Comparison of ENCODE assay signal across 9 cellular contexts in genomic region chr9:4334439-4334838, GRCh38. TPM values are rescaled to one million over a fixed set of nuclear protein-coding genes. Genes with fewer than 3 reads are reported as not detected.
DNase-seq lines count a peak whose midpoint lies in the region; ATAC-seq, FAIRE-seq and TF ChIP-seq lines count a peak whose summit lies in the region.
"Had no signal": no experiment of that assay in that cellular context is flagged by ENCODE, and none has a peak within 500 bp of the region (broad histone marks: within the 10 kb centered on the region; RNA-seq: fewer than 3 reads in every experiment).

No MANE protein-coding gene starts in this region.

- 23 to 27% methylated on average over 3 of the region's 3 CpGs for WGBS in upper lobe of left lung, 2 donors

- peak in 1 of 4 donors; percentile 36 for TF ChIP-seq POLR2A in upper lobe of left lung (IDR thresholded peaks at IDR 0.05)

- H3K27me3 ChIP-seq in upper lobe of left lung = no peaks in the 10 kb centered on the region

- TF ChIP-seq CTCF in brain (conservative IDR thresholded peaks at IDR 0.05) = no peak
- no peak for TF ChIP-seq CTCF in upper lobe of left lung (IDR thresholded peaks at IDR 0.05)

- no peaks in the 10 kb centered on the region for H3K36me3 ChIP-seq in upper lobe of left lung

- no peak overlapping the region for H3K4me3 ChIP-seq in upper lobe of left lung

- no peaks in the 10 kb centered on the region for H3K9me3 ChIP-seq in upper lobe of left lung

- FAIRE-seq in GM19239 (lab: Jason Lieb, UNC) = no peak

- DNase-seq in NCI-H146 (lab: John Stamatoyannopoulos, UW) = peak; percentile 3
- DNase-seq in NCI-H146 treated with DMSO at 0.1 percent for 48 hours (lab: John Stamatoyannopoulos, UW; ENCODE audit: unreplicated experiment) = no peak
- peak; percentile 85 for DNase-seq in islet precursor cell
- DNase-seq in upper lobe of left lung = peak in 1 of 2 donors; percentile 79
- no peak for DNase-seq in GM19239 (ENCODE audit: insufficient read length, low spot score)
- DNase-seq in T-helper 2 cell treated with Interferon-gamma antibody and Interleukin-4, amounts not matched to agents 5 μg/mL and 100 μg/mL, for 36 hours (ENCODE audit: low spot score) = no peak
- DNase-seq: Kasumi-1 had no signal

- ATAC-seq in upper lobe of left lung (ENCODE audit: low FRiP score in 2 of 2) (peak; percentile 75 to 96), HG02981 (IDR thresholded peaks at IDR 0.05; ENCODE audit: unreplicated experiment) (no peak)

- no peaks in the 10 kb centered on the region for H3K27me3 Mint-ChIP-seq in brain
- peaks cover 8% of the 10 kb centered on the region for H3K27me3 Mint-ChIP-seq in T-helper 2 cell treated with Interferon-gamma antibody and Interleukin-4, amounts not matched to agents 5 μg/mL and 100 μg/mL, for 36 hours (ENCODE audit: low read depth)

- no peaks in the 10 kb centered on the region for H3K36me3 Mint-ChIP-seq in brain
- H3K36me3 Mint-ChIP-seq in T-helper 2 cell treated with Interferon-gamma antibody and Interleukin-4, amounts not matched to agents 5 μg/mL and 100 μg/mL, for 36 hours (ENCODE audit: low read depth) = no peaks in the 10 kb centered on the region

- peak overlapping the region in 3 of 4 donors; percentile 62 to 75 (median 68) for H3K27ac ChIP-seq in upper lobe of left lung

- peaks cover 0 to 3% (median 0%) of the 10 kb centered on the region in 5 experiments for H3K9me3 Mint-ChIP-seq in brain
- H3K9me3 Mint-ChIP-seq in T-helper 2 cell treated with Interferon-gamma antibody and Interleukin-4, amounts not matched to agents 5 μg/mL and 100 μg/mL, for 36 hours = no peaks in the 10 kb centered on the region

- H3K27ac Mint-ChIP-seq in brain = peak overlapping the region in 4 of 5 experiments; percentile 86 to 92 (median 89)
- no peak overlapping the region for H3K27ac Mint-ChIP-seq in T-helper 2 cell treated with Interferon-gamma antibody and Interleukin-4, amounts not matched to agents 5 μg/mL and 100 μg/mL, for 36 hours

- H3K4me1 Mint-ChIP-seq in brain = peaks cover 17% of the 10 kb centered on the region
- peaks cover 5% of the 10 kb centered on the region for H3K4me1 Mint-ChIP-seq in T-helper 2 cell treated with Interferon-gamma antibody and Interleukin-4, amounts not matched to agents 5 μg/mL and 100 μg/mL, for 36 hours (ENCODE audit: low read depth)

- H3K4me1 ChIP-seq in upper lobe of left lung = peaks cover 9 to 15% (median 14%) of the 10 kb centered on the region in 4 donors

- TF ChIP-seq EP300 in upper lobe of left lung (IDR thresholded peaks at IDR 0.05) = no peak

- H3K4me3 Mint-ChIP-seq in brain = no peak overlapping the region
- H3K4me3 Mint-ChIP-seq in T-helper 2 cell treated with Interferon-gamma antibody and Interleukin-4, amounts not matched to agents 5 μg/mL and 100 μg/mL, for 36 hours = no peak overlapping the region

RNA-seq across cellular contexts. Expression of gene GLIS3, which starts 34.6 kb away (rescaled TPM):
- 1.6 TPM for polyA plus RNA-seq in brain (ENCODE audit: insufficient read depth, low read depth, low replicate concordance)
- total RNA-seq in upper lobe of left lung = 10 to 100 TPM; 17.5 to 67.1 (median 31.2) TPM

Comparison
In these comparisons a context has a peak if more than half of its experiments do, and no peak if none do; other contexts are left out.
1. DNase-seq: peak in NCI-H146 (single experiment) and islet precursor cell (single experiment); none in NCI-H146 treated with DMSO at 0.1 percent for 48 hours (single experiment), GM19239 (single experiment) and T-helper 2 cell treated with Interferon-gamma antibody and Interleukin-4, amounts not matched to agents 5 μg/mL and 100 μg/mL, for 36 hours (single experiment).